Comparison of ENCODE assay signal across 8 cellular contexts in genomic region chr6:15691250-15691869, GRCh38. TPM values are rescaled to one million over a fixed set of nuclear protein-coding genes. Genes with fewer than 3 reads are reported as not detected.
A peak's percentile ranks its signal among the peaks of the same experiment; 100 is the strongest.
DNase-seq lines count a peak whose midpoint lies in the region; ATAC-seq and TF ChIP-seq lines count a peak whose summit lies in the region.

No MANE protein-coding gene starts in this region.

- TF ChIP-seq CTCF in activated B cell treated with CpG ODN at 0.5 μM for 24 hours (IDR thresholded peaks at IDR 0.05), result peak; percentile 95

- no peak overlapping the region for H3K27ac Mint-ChIP-seq in activated B cell treated with CpG ODN at 0.5 μM for 24 hours

- peak; percentile 91 for ATAC-seq in GM18873 (IDR thresholded peaks at IDR 0.05; ENCODE audit: low FRiP score, unreplicated experiment)
- ATAC-seq in HG03175 (IDR thresholded peaks at IDR 0.05; ENCODE audit: unreplicated experiment), result peak; percentile 98
- peak; percentile 99 for ATAC-seq in activated B cell treated with CpG ODN at 0.5 μM for 24 hours (ENCODE audit: low read depth)

- peak overlapping the region; percentile 17 for H3K4me3 Mint-ChIP-seq in activated B cell treated with CpG ODN at 0.5 μM for 24 hours

- POLR2A ChIA-PET in activated B cell treated with CpG ODN at 0.5 μM for 24 hours (lab: Charles Lee), result interaction anchor here (0.6 to 1.7 kb wide), 3 partner anchors 8 to 492 kb away, joined by 3 to 7 read pairs (median 6); partner anchors contain the start of gene MYLIP

- no peaks in the 10 kb centered on the region for H3K9me3 Mint-ChIP-seq in activated B cell treated with CpG ODN at 0.5 μM for 24 hours

- CTCF ChIA-PET in activated B cell treated with CpG ODN at 0.5 μM for 24 hours (lab: Charles Lee), result interaction anchor here (0.6 to 3.1 kb wide), 29 partner anchors 9 to 1395 kb away, joined by 3 to 116 read pairs (median 4); partner anchors contain the start of gene MYLIP

- DNase-seq in AG08396 (ENCODE audit: low spot score) (peak; percentile 91), NCI-H226 (peak; percentile 77), activated B cell treated with CpG ODN at 0.5 μM for 24 hours (peak; percentile 64), kidney glomerular epithelial cell (lab: John Stamatoyannopoulos, UW) (peak; percentile 92)
- peak; percentile 75 for DNase-seq in central memory CD4-positive, alpha-beta T cell
- DNase-seq in stimulated activated CD4-positive, alpha-beta T cell treated with anti-CD3 and anti-CD28 coated beads, Interleukin-1b, Interleukin-23, amount 100 ng/mL, for 4 hours (ENCODE audit: low read depth in 2 of 2), result peak; percentile 62 to 71

- intact Hi-C loops in activated B cell treated with CpG ODN at 0.5 μM for 24 hours (cut with micrococcal nuclease), result loop anchor here (1.0 to 2.0 kb wide), 6 partner anchors 210 to 1395 kb away; partner anchors contain the start of gene MYLIP

- peaks cover 9% of the 10 kb centered on the region for H3K4me1 Mint-ChIP-seq in activated B cell treated with CpG ODN at 0.5 μM for 24 hours

- peaks cover 2% of the 10 kb centered on the region for H3K27me3 Mint-ChIP-seq in activated B cell treated with CpG ODN at 0.5 μM for 24 hours

- H3K36me3 Mint-ChIP-seq in activated B cell treated with CpG ODN at 0.5 μM for 24 hours (ENCODE audit: low read depth), result no peaks in the 10 kb centered on the region

RNA-seq across cellular contexts. Expression of gene DTNBP1, which starts 28.5 kb away (rescaled TPM):
- 50.3 and 51.6 TPM in 2 replicates for total RNA-seq in activated B cell treated with CpG ODN at 0.5 μM for 24 hours

Comparison
In these comparisons a context has a peak if more than half of its experiments do, and no peak if none do; other contexts are left out.
1. Peak in every context shown above with its lines: DNase-seq and ATAC-seq.